21 cellular contexts compared by ENCODE assay signal in the genomic region with DNA sequence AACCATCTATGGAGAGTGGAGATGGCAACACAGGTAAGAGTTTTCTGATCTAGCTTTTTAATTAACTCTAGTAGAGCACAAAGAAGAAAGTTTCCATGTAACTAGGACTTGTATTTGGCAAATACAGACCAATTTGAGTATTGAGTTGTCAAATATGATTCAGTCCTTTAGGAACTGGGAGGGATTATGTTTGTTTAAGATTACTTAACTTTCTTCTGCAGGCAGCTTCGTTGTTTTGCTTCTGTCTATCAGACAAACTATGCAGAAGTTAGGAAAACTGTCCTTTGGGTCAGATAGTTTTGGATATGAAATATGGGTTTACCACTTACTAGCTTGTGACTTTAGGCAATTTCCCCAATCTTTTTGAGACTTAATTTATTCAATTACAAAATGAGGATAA.
A peak's percentile ranks its signal among the peaks of the same experiment; 100 is the strongest.
DNase-seq lines count a peak whose midpoint lies in the region; ATAC-seq, FAIRE-seq and TF ChIP-seq lines count a peak whose summit lies in the region.
"Had no signal": no experiment of that assay in that cellular context is flagged by ENCODE, and none has a peak within 500 bp of the region (broad histone marks: within the 10 kb centered on the region; RNA-seq: fewer than 3 reads in every experiment).

No MANE protein-coding gene starts in this region.

- no peak for ATAC-seq in CD4-positive, alpha-beta T cell (ENCODE audit: poor library complexity)
- ATAC-seq in HG03469 (IDR thresholded peaks at IDR 0.05; ENCODE audit: unreplicated experiment) = no peak
- ATAC-seq: left cardiac atrium had no signal

- H3K27ac Mint-ChIP-seq in astrocyte (ENCODE audit: unreplicated experiment) = no peak overlapping the region
- no peak overlapping the region for H3K27ac Mint-ChIP-seq in CD4-positive, alpha-beta T cell
- H3K27ac Mint-ChIP-seq: activated naive CD8-positive, alpha-beta T cell treated with anti-CD3 and anti-CD28 coated beads for 36 hours; activated T-cell treated with anti-CD3 and anti-CD28 coated beads, Interleukin-2, amount 50 U/mL, for 24 hours had no signal

- CTCF ChIA-PET in AG04449 (lab: Yijun Ruan, JAX) = no interaction called here
- CTCF ChIA-PET in CD4-positive, alpha-beta T cell (lab: Charles Lee) = interaction anchor here (1.1 kb wide), 1 partner anchor 23 kb away, joined by 3 read pairs; no protein-coding TSS in a partner anchor

- peaks cover 3% of the 10 kb centered on the region for H3K36me3 Mint-ChIP-seq in astrocyte (ENCODE audit: low read depth, unreplicated experiment)
- H3K36me3 Mint-ChIP-seq in CD4-positive, alpha-beta T cell (ENCODE audit: low read depth) = peaks cover 58% of the 10 kb centered on the region

- H3K36me3 ChIP-seq in astrocyte (ENCODE audit: insufficient read depth, low read length) = no peaks in the 10 kb centered on the region

- H3K4me1 Mint-ChIP-seq in astrocyte (ENCODE audit: low read depth, unreplicated experiment) = peaks cover 8% of the 10 kb centered on the region
- peaks cover 37% of the 10 kb centered on the region for H3K4me1 Mint-ChIP-seq in CD4-positive, alpha-beta T cell (ENCODE audit: low read depth)

- no peak overlapping the region for H3K4me3 Mint-ChIP-seq in astrocyte (ENCODE audit: unreplicated experiment)
- no peak overlapping the region for H3K4me3 Mint-ChIP-seq in CD4-positive, alpha-beta T cell
- H3K4me3 Mint-ChIP-seq: activated naive CD8-positive, alpha-beta T cell treated with anti-CD3 and anti-CD28 coated beads for 36 hours; activated T-cell treated with anti-CD3 and anti-CD28 coated beads, Interleukin-2, amount 50 U/mL, for 24 hours had no signal

- no peak overlapping the region for H2AFZ ChIP-seq in astrocyte (ENCODE audit: low read depth, low read length)

- TF ChIP-seq CTCF in AG04449 (IDR thresholded peaks at IDR 0.05; ENCODE audit: insufficient read depth, low read length, missing control alignments) (no peak), astrocyte (IDR thresholded peaks at IDR 0.05; ENCODE audit: insufficient read depth, low read depth, low read length) (no peak)
- TF ChIP-seq CTCF in CD4-positive, alpha-beta T cell (IDR thresholded peaks at IDR 0.05) = no peak

- H3K9me3 ChIP-seq in astrocyte (ENCODE audit: insufficient read depth, low read depth, low read length) = no peaks in the 10 kb centered on the region
- H3K9me3 ChIP-seq in CD4-positive, alpha-beta T cell (ENCODE audit: control insufficient read depth, low read length) = peaks cover 5% of the 10 kb centered on the region

- H3K9ac ChIP-seq in astrocyte (ENCODE audit: low read length) = no peak overlapping the region

- H3K4me1 ChIP-seq in astrocyte (ENCODE audit: insufficient read depth, low read length) = no peaks in the 10 kb centered on the region

- POLR2A ChIA-PET in AG04449 (lab: Yijun Ruan, JAX) = no interaction called here
- POLR2A ChIA-PET in CD4-positive, alpha-beta T cell (lab: Charles Lee) = no interaction called here

- H3K9me3 Mint-ChIP-seq in astrocyte (ENCODE audit: unreplicated experiment) = peaks cover 3% of the 10 kb centered on the region
- H3K9me3 Mint-ChIP-seq in CD4-positive, alpha-beta T cell = peaks cover 6% of the 10 kb centered on the region

- no peak for FAIRE-seq in astrocyte (lab: Jason Lieb, UNC)

- H4K20me1 ChIP-seq in astrocyte (ENCODE audit: insufficient read depth, low read length) = peaks cover 15% of the 10 kb centered on the region

- H3K27me3 ChIP-seq in astrocyte (ENCODE audit: insufficient read depth, low read length) = no peaks in the 10 kb centered on the region
- H3K27me3 ChIP-seq in CD4-positive, alpha-beta T cell (ENCODE audit: control insufficient read depth, insufficient read depth, low read length) = no peaks in the 10 kb centered on the region

- no peak overlapping the region for H3K4me2 ChIP-seq in astrocyte (ENCODE audit: low read length)

- no peak overlapping the region for H3K27ac ChIP-seq in astrocyte (ENCODE audit: low read depth, low read length)
- H3K27ac ChIP-seq in CD4-positive, alpha-beta T cell (ENCODE audit: low read depth, low read length) = no peak overlapping the region
- H3K27ac ChIP-seq: HL-60 had no signal

- H3K4me3 ChIP-seq in AG04449 (ENCODE audit: low read depth, low read length) (no peak overlapping the region), astrocyte (ENCODE audit: insufficient read depth, low read depth, low read length) (no peak overlapping the region)

- no peaks in the 10 kb centered on the region for H3K27me3 Mint-ChIP-seq in astrocyte (ENCODE audit: low read depth, unreplicated experiment)
- H3K27me3 Mint-ChIP-seq in CD4-positive, alpha-beta T cell = no peaks in the 10 kb centered on the region
- H3K27me3 Mint-ChIP-seq: activated naive CD8-positive, alpha-beta T cell treated with anti-CD3 and anti-CD28 coated beads for 36 hours; activated T-cell treated with anti-CD3 and anti-CD28 coated beads, Interleukin-2, amount 50 U/mL, for 24 hours had no signal

- intact Hi-C loops in CD4-positive, alpha-beta T cell (cut with DNase I, micrococcal nuclease) = loop anchor here in 1 of 2 experiments (5.0 kb wide), 1 partner anchor 40 kb away; no protein-coding TSS in a partner anchor

- peaks cover 8% of the 10 kb centered on the region for H3K79me2 ChIP-seq in astrocyte (ENCODE audit: insufficient read depth, low read length)

- DNase-seq in AG04449 (ENCODE audit: low read depth, low spot score) (peak; percentile 1), HuH-7.5 (ENCODE audit: low spot score) (peak; percentile 5), astrocyte (ENCODE audit: low read depth) (peak; percentile 12), fibroblast of the conjunctiva (ENCODE audit: low read depth) (peak; percentile 17), COLO829 (ENCODE audit: low spot score) (no peak)
- DNase-seq in CD4-positive, alpha-beta T cell = no peak
- DNase-seq in activated naive CD4-positive, alpha-beta T cell treated with Interleukin-2 at 50 U/mL for 16 hours = no peak
- DNase-seq: activated naive CD8-positive, alpha-beta T cell treated with anti-CD3 and anti-CD28 coated beads for 36 hours; activated T-cell treated with anti-CD3 and anti-CD28 coated beads, Interleukin-2, amount 50 U/mL, for 24 hours; cerebellar nuclear complex; COR-L47; hypothalamus; Kasumi-1; left cardiac atrium; NCI-H1694; occipital lobe; stimulated activated CD4-positive, alpha-beta T cell treated with anti-CD3 and anti-CD28 coated beads, Interleukin-2, amount 100 ng/mL, for 48 hours; T1000; trophoblast cell had no signal

Comparison
In these comparisons a context has a peak if more than half of its experiments do, and no peak if none do; other contexts are left out.
1. DNase-seq: peak in AG04449 (single experiment), HuH-7.5 (single experiment), astrocyte (single experiment) and fibroblast of the conjunctiva (single experiment); none in CD4-positive, alpha-beta T cell (0 of 10), COLO829 (single experiment) and activated naive CD4-positive, alpha-beta T cell treated with Interleukin-2 at 50 U/mL for 16 hours (single experiment).